Comparison of ENCODE assay signal across 8 cellular contexts in genomic region chr12:48813464-48814312, GRCh38. TPM values are rescaled to one million over a fixed set of nuclear protein-coding genes. Genes with fewer than 3 reads are reported as not detected.
DNase-seq lines count a peak whose midpoint lies in the region; ATAC-seq and TF ChIP-seq lines count a peak whose summit lies in the region.

No MANE protein-coding gene starts in this region.

- no peaks in the 10 kb centered on the region for H3K27me3 ChIP-seq in RWPE2 (ENCODE audit: insufficient read depth, poor library complexity, severe bottlenecking)

- H3K4me1 ChIP-seq in ES-I3 (ENCODE audit: insufficient read depth, low read length) (peaks cover 28% of the 10 kb centered on the region), RWPE2 (ENCODE audit: insufficient read depth, poor library complexity, severe bottlenecking) (no peaks in the 10 kb centered on the region)

- no peaks in the 10 kb centered on the region for H3K9me3 Mint-ChIP-seq in progenitor cell of endocrine pancreas (ENCODE audit: low read depth)

- peak overlapping the region; percentile 92 for H3K4me3 Mint-ChIP-seq in progenitor cell of endocrine pancreas (ENCODE audit: low read depth)

- H3K36me3 ChIP-seq in ES-I3 (ENCODE audit: insufficient read depth, low read length) (no peaks in the 10 kb centered on the region), RWPE2 (ENCODE audit: low read depth) (no peaks in the 10 kb centered on the region)

- H3K27ac ChIP-seq in RWPE2 (ENCODE audit: poor library complexity, severe bottlenecking): peak overlapping the region; percentile 64
- no peak overlapping the region for H3K27ac ChIP-seq in substantia nigra (ENCODE audit: low read depth, low read length, poor library complexity, severe bottlenecking)

- H3K9me3 ChIP-seq in ES-I3 (ENCODE audit: control insufficient read depth, insufficient read depth, low read length) (no peaks in the 10 kb centered on the region), RWPE2 (ENCODE audit: severe bottlenecking) (no peaks in the 10 kb centered on the region)

- DNase-seq in RWPE2 (ENCODE audit: low spot score) (no peak), fibroblast of mammary gland (ENCODE audit: low read depth) (peak; percentile 36), progenitor cell of endocrine pancreas (ENCODE audit: low spot score, unreplicated experiment) (no peak), substantia nigra (lab: John Stamatoyannopoulos, UW) (no peak)
- DNase-seq in stimulated activated CD4-positive, alpha-beta T cell treated with anti-CD3 and anti-CD28 coated beads, Interleukin-12 subunit alpha, Interleukin-12 subunit beta, amount 100 ng/mL, for 4 hours: no peak
- DNase-seq in activated effector memory CD4-positive, alpha-beta T cell treated with anti-CD3 and anti-CD28 coated beads, Interleukin-2, amount 50 U/mL, for 16 hours: no peak

- H3K27me3 Mint-ChIP-seq in progenitor cell of endocrine pancreas: peaks cover 25% of the 10 kb centered on the region

- TF ChIP-seq CTCF in RWPE2 (IDR thresholded peaks at IDR 0.05; ENCODE audit: poor library complexity, severe bottlenecking) (no peak), fibroblast of mammary gland (conservative IDR thresholded peaks at IDR 0.05; ENCODE audit: control insufficient read depth, insufficient read depth, low read depth, low read length) (peak; percentile 9), progenitor cell of endocrine pancreas (IDR thresholded peaks at IDR 0.05; ENCODE audit: unreplicated experiment) (no peak)

- H3K27ac Mint-ChIP-seq in progenitor cell of endocrine pancreas: no peak overlapping the region

- H3K4me1 Mint-ChIP-seq in progenitor cell of endocrine pancreas (ENCODE audit: low read depth): peaks cover 32% of the 10 kb centered on the region

- no peaks in the 10 kb centered on the region for H3K36me3 Mint-ChIP-seq in progenitor cell of endocrine pancreas (ENCODE audit: insufficient read depth)

- ATAC-seq in RWPE2 (ENCODE audit: low read depth) (no peak), HG02678 (IDR thresholded peaks at IDR 0.05; ENCODE audit: unreplicated experiment) (no peak)

- H3K4me3 ChIP-seq in RWPE2 (ENCODE audit: severe bottlenecking): peak overlapping the region; percentile 42
- H3K4me3 ChIP-seq in fibroblast of mammary gland (ENCODE audit: control insufficient read depth, low read depth, low read length): peak overlapping the region; percentile 90

- peak overlapping the region; percentile 82 for H3K9ac ChIP-seq in ES-I3 (ENCODE audit: low read depth, low read length)

RNA-seq across cellular contexts. Expression of gene CACNB3, which starts 4.6 kb away (rescaled TPM):
- total RNA-seq in progenitor cell of endocrine pancreas: 72.3 and 73.9 TPM in 2 replicates

RNA-seq across cellular contexts. Expression of gene ADCY6, which starts 24.8 kb away (rescaled TPM):
- 120 and 128 TPM in 2 replicates for total RNA-seq in progenitor cell of endocrine pancreas

RNA-seq across cellular contexts. Expression of gene DDX23, which starts 38.3 kb away (rescaled TPM):
- total RNA-seq in progenitor cell of endocrine pancreas: 116 and 129 TPM in 2 replicates

RNA-seq across cellular contexts. Expression of gene RND1, which starts 52.0 kb away (rescaled TPM):
- 12.4 and 12.5 TPM in 2 replicates for total RNA-seq in progenitor cell of endocrine pancreas
